ENCODE assay signal across 8 cellular contexts in genomic region chr20:44683263-44684046, GRCh38. TPM values are rescaled to one million over a fixed set of nuclear protein-coding genes. Genes with fewer than 3 reads are reported as not detected.
A peak's percentile ranks its signal among the peaks of the same experiment; 100 is the strongest.
DNase-seq lines count a peak whose midpoint lies in the region; ATAC-seq lines count a peak whose summit lies in the region.

No MANE protein-coding gene starts in this region.

- DNase-seq in SIG-M5 treated with dmso at 0.1 percent for 504 hours (lab: John Stamatoyannopoulos, UW; ENCODE audit: unreplicated experiment) (peak; percentile 47), SIG-M5 (lab: John Stamatoyannopoulos, UW) (no peak), MG63 (peak; percentile 36), SW480 (ENCODE audit: low spot score) (peak; percentile 83), astrocyte of the hippocampus (ENCODE audit: low read depth, low spot score) (peak; percentile 73), left kidney (ENCODE audit: low read depth, low spot score) (peak; percentile 86)
- DNase-seq in stimulated activated CD8-positive, alpha-beta memory T cell treated with anti-CD3 and anti-CD28 coated beads, Interleukin-2, amount 100 ng/mL, for 1 hour (ENCODE audit: low read depth in 2 of 2): peak; percentile 19 to 39

- no peak for ATAC-seq in HG03521 (IDR thresholded peaks at IDR 0.05; ENCODE audit: unreplicated experiment)

- H3K9me3 ChIP-seq in MG63: no peaks in the 10 kb centered on the region

- H3K27me3 ChIP-seq in MG63: no peaks in the 10 kb centered on the region

- no peaks in the 10 kb centered on the region for H3K36me3 ChIP-seq in MG63

- no peak overlapping the region for H3K4me3 ChIP-seq in MG63

RNA-seq across cellular contexts. Expression of gene CCN5, which starts 31.7 kb away (rescaled TPM):
- total RNA-seq in MG63 (2014; rRNA removed; shearing (Covaris generic); ENCODE audit: low replicate concordance): 0.07 TPM in 1 of 2 replicates, not detected in the other

RNA-seq across cellular contexts. Expression of gene ADA, which starts 32.0 kb away (rescaled TPM):
- total RNA-seq in MG63 (2014; rRNA removed; shearing (Covaris generic); ENCODE audit: low replicate concordance): 28.4 and 41.4 TPM in 2 replicates
